ENCODE assay signal across 10 cellular contexts in the genomic region with DNA sequence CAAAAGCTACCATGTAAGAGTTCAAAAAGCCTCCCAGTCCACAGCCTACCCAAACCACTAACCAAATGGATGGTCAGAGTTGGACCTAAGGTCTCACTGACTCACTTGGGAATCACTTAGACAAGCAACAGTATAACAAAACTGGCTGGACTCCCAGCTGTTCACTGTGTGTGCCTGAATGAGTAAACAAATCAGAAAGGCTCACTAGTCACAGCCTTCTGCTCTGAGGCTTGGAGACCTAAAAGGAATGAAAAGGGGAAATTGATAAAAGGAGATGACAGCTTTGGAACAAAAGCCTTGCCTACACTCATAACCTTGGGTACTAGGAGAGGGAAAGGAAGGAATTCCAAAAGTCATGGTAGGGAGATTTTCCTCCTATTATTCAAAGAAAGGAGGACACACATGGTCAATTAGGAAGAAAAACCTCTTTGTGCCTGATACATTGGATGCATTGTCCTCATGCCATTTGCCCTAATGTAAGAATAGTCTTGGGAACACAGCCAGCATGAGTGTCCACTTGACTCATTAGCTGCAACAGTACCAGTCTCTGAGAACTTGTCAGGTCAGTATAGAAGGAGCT.
A peak's percentile ranks its signal among the peaks of the same experiment; 100 is the strongest.
DNase-seq lines count a peak whose midpoint lies in the region; ATAC-seq, FAIRE-seq and TF ChIP-seq lines count a peak whose summit lies in the region.
"Had no signal": no experiment of that assay in that cellular context is flagged by ENCODE, and none has a peak within 500 bp of the region (broad histone marks: within the 10 kb centered on the region; RNA-seq: fewer than 3 reads in every experiment).

No MANE protein-coding gene starts in this region.

- POLR2A ChIA-PET in activated CD4-positive, alpha-beta T cell treated with anti-CD3 and anti-CD28 coated beads for 36 hours (lab: Charles Lee): no interaction called here

- H3K4me3 Mint-ChIP-seq in activated CD4-positive, alpha-beta T cell treated with anti-CD3 and anti-CD28 coated beads for 36 hours: no peak overlapping the region

- FAIRE-seq in H54 (lab: Jason Lieb, UNC): peak; percentile 100

- H3K27me3 Mint-ChIP-seq in activated CD4-positive, alpha-beta T cell treated with anti-CD3 and anti-CD28 coated beads for 36 hours: peaks cover 12% of the 10 kb centered on the region

- no peaks in the 10 kb centered on the region for H3K4me1 Mint-ChIP-seq in activated CD4-positive, alpha-beta T cell treated with anti-CD3 and anti-CD28 coated beads for 36 hours

- DNase-seq in H54 (ENCODE audit: insufficient read length, low spot score) (peak; percentile 30), glomerular visceral epithelial cell (ENCODE audit: extremely low spot score) (peak; percentile 91), retina (peak; percentile 55), RPMI8226 (no peak)
- no peak for DNase-seq in activated CD4-positive, alpha-beta T cell treated with anti-CD3 and anti-CD28 coated beads for 36 hours
- DNase-seq: activated effector memory CD4-positive, alpha-beta T cell treated with anti-CD3 and anti-CD28 coated beads, Interleukin-2, amount 50 U/mL, for 16 hours; NCI-H524 treated with DMSO at 0.1 percent for 48 hours had no signal

- no peaks in the 10 kb centered on the region for H3K9me3 Mint-ChIP-seq in activated CD4-positive, alpha-beta T cell treated with anti-CD3 and anti-CD28 coated beads for 36 hours (ENCODE audit: low read depth)

- ATAC-seq in SK-N-SH treated with all-trans-retinoic acid at 6 μM for 48 hours: peak; percentile 83
- no peak for ATAC-seq in HG03354 (IDR thresholded peaks at IDR 0.05; ENCODE audit: poor library complexity, severe bottlenecking, unreplicated experiment)
- no peak for ATAC-seq in GM21447 (IDR thresholded peaks at IDR 0.05; ENCODE audit: unreplicated experiment)
- no peak for ATAC-seq in activated CD4-positive, alpha-beta T cell treated with anti-CD3 and anti-CD28 coated beads for 36 hours

- no peaks in the 10 kb centered on the region for H3K36me3 Mint-ChIP-seq in activated CD4-positive, alpha-beta T cell treated with anti-CD3 and anti-CD28 coated beads for 36 hours (ENCODE audit: low read depth)

- CTCF ChIA-PET in activated CD4-positive, alpha-beta T cell treated with anti-CD3 and anti-CD28 coated beads for 36 hours (lab: Charles Lee): interaction anchor here (1.8 kb wide), 1 partner anchor 8 kb away, joined by 3 read pairs; no protein-coding TSS in a partner anchor

- no peak for TF ChIP-seq POLR2A in H54 (IDR thresholded peaks at IDR 0.05; ENCODE audit: low read depth, low read length)

- intact Hi-C loops in activated CD4-positive, alpha-beta T cell treated with anti-CD3 and anti-CD28 coated beads for 36 hours (cut with DNase I, micrococcal nuclease): no loop called here

- H3K27ac Mint-ChIP-seq in activated CD4-positive, alpha-beta T cell treated with anti-CD3 and anti-CD28 coated beads for 36 hours: no peak overlapping the region

TF ChIP-seq in SK-N-SH treated with all-trans-retinoic acid at 6 μM for 48 hours, 23 proteins besides CTCF, POLR2A, EP300 and RAD21:
- no peak for TF ChIP-seq OSR1 (CRISPR knock-in tag; IDR thresholded peaks at IDR 0.05)
- peak; percentile 93 for TF ChIP-seq ZFP3 (CRISPR knock-in tag; IDR thresholded peaks at IDR 0.05)
- no peak for TF ChIP-seq PPARA (CRISPR knock-in tag; IDR thresholded peaks at IDR 0.05; ENCODE audit: borderline replicate concordance)
- 0 out of 2 replicates have a peak, but pooled peaks have one; percentile 49 for TF ChIP-seq CSDC2 (CRISPR knock-in tag; IDR thresholded peaks at IDR 0.05)
- TF ChIP-seq, protein P1, sequence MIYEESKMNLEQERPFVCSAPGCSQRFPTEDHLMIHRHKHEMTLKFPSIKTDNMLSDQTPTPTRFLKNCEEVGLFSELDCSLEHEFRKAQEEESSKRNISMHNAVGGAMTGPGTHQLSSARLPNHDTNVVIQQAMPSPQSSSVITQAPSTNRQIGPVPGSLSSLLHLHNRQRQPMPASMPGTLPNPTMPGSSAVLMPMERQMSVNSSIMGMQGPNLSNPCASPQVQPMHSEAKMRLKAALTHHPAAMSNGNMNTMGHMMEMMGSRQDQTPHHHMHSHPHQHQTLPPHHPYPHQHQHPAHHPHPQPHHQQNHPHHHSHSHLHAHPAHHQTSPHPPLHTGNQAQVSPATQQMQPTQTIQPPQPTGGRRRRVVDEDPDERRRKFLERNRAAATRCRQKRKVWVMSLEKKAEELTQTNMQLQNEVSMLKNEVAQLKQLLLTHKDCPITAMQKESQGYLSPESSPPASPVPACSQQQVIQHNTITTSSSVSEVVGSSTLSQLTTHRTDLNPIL (CRISPR knock-in tag; IDR thresholded peaks at IDR 0.05; ENCODE audit: low read depth): peak; percentile 34; the same call in 1 of the 2 replicates
- no peak for TF ChIP-seq ZC3H10 (CRISPR knock-in tag; IDR thresholded peaks at IDR 0.05)
- no peak for TF ChIP-seq TOX (CRISPR knock-in tag; IDR thresholded peaks at IDR 0.05; ENCODE audit: borderline replicate concordance)
- 0 out of 2 replicates have a peak, but pooled peaks have one; percentile 3 for TF ChIP-seq ZNF8 (CRISPR knock-in tag; IDR thresholded peaks at IDR 0.05)
- no peak for TF ChIP-seq BACH2 (CRISPR knock-in tag; IDR thresholded peaks at IDR 0.05; ENCODE audit: borderline replicate concordance)
- no peak for TF ChIP-seq ARNTL (CRISPR knock-in tag; IDR thresholded peaks at IDR 0.05; ENCODE audit: borderline replicate concordance, low read depth)
- peak; percentile 15; the same call in 1 of the 2 replicates for TF ChIP-seq ESRRG (CRISPR knock-in tag; IDR thresholded peaks at IDR 0.05)
- TF ChIP-seq, protein P2, sequence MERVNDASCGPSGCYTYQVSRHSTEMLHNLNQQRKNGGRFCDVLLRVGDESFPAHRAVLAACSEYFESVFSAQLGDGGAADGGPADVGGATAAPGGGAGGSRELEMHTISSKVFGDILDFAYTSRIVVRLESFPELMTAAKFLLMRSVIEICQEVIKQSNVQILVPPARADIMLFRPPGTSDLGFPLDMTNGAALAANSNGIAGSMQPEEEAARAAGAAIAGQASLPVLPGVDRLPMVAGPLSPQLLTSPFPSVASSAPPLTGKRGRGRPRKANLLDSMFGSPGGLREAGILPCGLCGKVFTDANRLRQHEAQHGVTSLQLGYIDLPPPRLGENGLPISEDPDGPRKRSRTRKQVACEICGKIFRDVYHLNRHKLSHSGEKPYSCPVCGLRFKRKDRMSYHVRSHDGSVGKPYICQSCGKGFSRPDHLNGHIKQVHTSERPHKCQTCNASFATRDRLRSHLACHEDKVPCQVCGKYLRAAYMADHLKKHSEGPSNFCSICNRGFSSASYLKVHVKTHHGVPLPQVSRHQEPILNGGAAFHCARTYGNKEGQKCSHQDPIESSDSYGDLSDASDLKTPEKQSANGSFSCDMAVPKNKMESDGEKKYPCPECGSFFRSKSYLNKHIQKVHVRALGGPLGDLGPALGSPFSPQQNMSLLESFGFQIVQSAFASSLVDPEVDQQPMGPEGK (CRISPR knock-in tag; IDR thresholded peaks at IDR 0.05; ENCODE audit: borderline replicate concordance): no peak
- no peak for TF ChIP-seq ZNF565 (CRISPR knock-in tag; conservative IDR thresholded peaks at IDR 0.05; ENCODE audit: low read depth)
- TF ChIP-seq ISL1 (CRISPR knock-in tag; IDR thresholded peaks at IDR 0.05): peak; percentile 39; the same call in 1 of the 2 replicates
- TF ChIP-seq, protein P3, sequence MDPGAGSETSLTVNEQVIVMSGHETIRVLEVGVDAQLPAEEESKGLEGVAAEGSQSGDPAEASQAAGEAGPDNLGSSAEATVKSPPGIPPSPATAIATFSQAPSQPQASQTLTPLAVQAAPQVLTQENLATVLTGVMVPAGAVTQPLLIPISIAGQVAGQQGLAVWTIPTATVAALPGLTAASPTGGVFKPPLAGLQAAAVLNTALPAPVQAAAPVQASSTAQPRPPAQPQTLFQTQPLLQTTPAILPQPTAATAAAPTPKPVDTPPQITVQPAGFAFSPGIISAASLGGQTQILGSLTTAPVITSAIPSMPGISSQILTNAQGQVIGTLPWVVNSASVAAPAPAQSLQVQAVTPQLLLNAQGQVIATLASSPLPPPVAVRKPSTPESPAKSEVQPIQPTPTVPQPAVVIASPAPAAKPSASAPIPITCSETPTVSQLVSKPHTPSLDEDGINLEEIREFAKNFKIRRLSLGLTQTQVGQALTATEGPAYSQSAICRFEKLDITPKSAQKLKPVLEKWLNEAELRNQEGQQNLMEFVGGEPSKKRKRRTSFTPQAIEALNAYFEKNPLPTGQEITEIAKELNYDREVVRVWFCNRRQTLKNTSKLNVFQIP (CRISPR knock-in tag; IDR thresholded peaks at IDR 0.05; ENCODE audit: borderline replicate concordance, low read depth): no peak
- TF ChIP-seq GLIS3 (CRISPR knock-in tag; IDR thresholded peaks at IDR 0.05): no peak
- TF ChIP-seq, protein P4, sequence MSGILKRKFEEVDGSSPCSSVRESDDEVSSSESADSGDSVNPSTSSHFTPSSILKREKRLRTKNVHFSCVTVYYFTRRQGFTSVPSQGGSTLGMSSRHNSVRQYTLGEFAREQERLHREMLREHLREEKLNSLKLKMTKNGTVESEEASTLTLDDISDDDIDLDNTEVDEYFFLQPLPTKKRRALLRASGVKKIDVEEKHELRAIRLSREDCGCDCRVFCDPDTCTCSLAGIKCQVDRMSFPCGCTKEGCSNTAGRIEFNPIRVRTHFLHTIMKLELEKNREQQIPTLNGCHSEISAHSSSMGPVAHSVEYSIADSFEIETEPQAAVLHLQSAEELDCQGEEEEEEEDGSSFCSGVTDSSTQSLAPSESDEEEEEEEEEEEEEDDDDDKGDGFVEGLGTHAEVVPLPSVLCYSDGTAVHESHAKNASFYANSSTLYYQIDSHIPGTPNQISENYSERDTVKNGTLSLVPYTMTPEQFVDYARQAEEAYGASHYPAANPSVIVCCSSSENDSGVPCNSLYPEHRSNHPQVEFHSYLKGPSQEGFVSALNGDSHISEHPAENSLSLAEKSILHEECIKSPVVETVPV (CRISPR knock-in tag; IDR thresholded peaks at IDR 0.05): no peak
TF ChIP-seq in SK-N-SH treated with all-trans-retinoic acid at 6 μM for 48 hours: peak in this region for 6.

Comparison
In these comparisons a context has a peak if more than half of its experiments do, and no peak if none do; other contexts are left out.
1. DNase-seq: peak in H54 (single experiment), glomerular visceral epithelial cell (single experiment) and retina (single experiment); none in activated CD4-positive, alpha-beta T cell treated with anti-CD3 and anti-CD28 coated beads for 36 hours (single experiment) and RPMI8226 (single experiment).